10 cellular contexts compared by ENCODE assay signal in genomic region chrX:17375361-17375630, GRCh38. TPM values are rescaled to one million over a fixed set of nuclear protein-coding genes. Genes with fewer than 3 reads are reported as not detected.
DNase-seq lines count a peak whose midpoint lies in the region; ATAC-seq, FAIRE-seq and TF ChIP-seq lines count a peak whose summit lies in the region.
"Had no signal": no experiment of that assay in that cellular context is flagged by ENCODE, and none has a peak within 500 bp of the region (broad histone marks: within the 10 kb centered on the region; RNA-seq: fewer than 3 reads in every experiment).

No MANE protein-coding gene starts in this region.

- H2AFZ ChIP-seq in astrocyte (ENCODE audit: low read depth, low read length) (peak overlapping the region; percentile 45), smooth muscle cell (ENCODE audit: low read depth) (peak overlapping the region; percentile 58)

- DNase-seq in HFFc6 (no peak), astrocyte (ENCODE audit: low read depth) (no peak), smooth muscle cell (lab: John Stamatoyannopoulos, UW; ENCODE audit: unreplicated experiment) (no peak)
- no peak for DNase-seq in central memory CD4-positive, alpha-beta T cell
- DNase-seq in activated CD8-positive, alpha-beta memory T cell treated with anti-CD3 and anti-CD28 coated beads, Interleukin-2, amount 50 U/mL, for 4 hours, result no peak
- DNase-seq: effector CD4-positive, alpha-beta T cell had no signal

- H3K27ac ChIP-seq in astrocyte (ENCODE audit: low read depth, low read length) (no peak overlapping the region), iPS-18a (ENCODE audit: low read length) (no peak overlapping the region), smooth muscle cell (ENCODE audit: low read depth) (no peak overlapping the region)

- H3K36me3 Mint-ChIP-seq in HFFc6 (ENCODE audit: low read depth), result no peaks in the 10 kb centered on the region
- H3K36me3 Mint-ChIP-seq in astrocyte (ENCODE audit: low read depth, unreplicated experiment), result no peaks in the 10 kb centered on the region

- peaks cover 14% of the 10 kb centered on the region for H4K20me1 ChIP-seq in astrocyte (ENCODE audit: insufficient read depth, low read length)
- H4K20me1 ChIP-seq in smooth muscle cell (ENCODE audit: low read depth), result peaks cover 3% of the 10 kb centered on the region

- H3K9me3 Mint-ChIP-seq in HFFc6 (no peaks in the 10 kb centered on the region), astrocyte (ENCODE audit: unreplicated experiment) (no peaks in the 10 kb centered on the region)

- H3K4me3 Mint-ChIP-seq in HFFc6 (peak overlapping the region; percentile 87), astrocyte (ENCODE audit: unreplicated experiment) (peak overlapping the region; percentile 87)

- FAIRE-seq in astrocyte (lab: Jason Lieb, UNC), result no peak
- FAIRE-seq: small intestine had no signal

- H3K27me3 Mint-ChIP-seq in HFFc6 (ENCODE audit: insufficient read depth), result no peaks in the 10 kb centered on the region
- H3K27me3 Mint-ChIP-seq in astrocyte (ENCODE audit: low read depth, unreplicated experiment), result no peaks in the 10 kb centered on the region

- H3K9me3 ChIP-seq in astrocyte (ENCODE audit: insufficient read depth, low read depth, low read length) (no peaks in the 10 kb centered on the region), iPS-18a (ENCODE audit: control insufficient read depth, low read depth, low read length) (no peaks in the 10 kb centered on the region), smooth muscle cell (replicated peaks; ENCODE audit: low read depth) (no peaks in the 10 kb centered on the region)

- TF ChIP-seq CTCF in HFFc6 (IDR thresholded peaks at IDR 0.05) (no peak), astrocyte (IDR thresholded peaks at IDR 0.05; ENCODE audit: insufficient read depth, low read depth, low read length) (no peak), smooth muscle cell (IDR thresholded peaks at IDR 0.05; ENCODE audit: borderline replicate concordance, insufficient read depth, poor library complexity, severe bottlenecking) (no peak)

- WGBS in smooth muscle cell (ENCODE audit: low lambda C conversion rate), result 54% methylated on average over 15 of the region's 17 CpGs

- H3K4me1 Mint-ChIP-seq in HFFc6 (ENCODE audit: low read depth) (peaks cover 22% of the 10 kb centered on the region), astrocyte (ENCODE audit: low read depth, unreplicated experiment) (peaks cover 10% of the 10 kb centered on the region)

- H3F3A ChIP-seq in smooth muscle cell (ENCODE audit: low read depth), result no peaks in the 10 kb centered on the region

- H3K27ac Mint-ChIP-seq in HFFc6, result no peak overlapping the region
- H3K27ac Mint-ChIP-seq in astrocyte (ENCODE audit: unreplicated experiment), result no peak overlapping the region

- H3K36me3 ChIP-seq in astrocyte (ENCODE audit: insufficient read depth, low read length) (no peaks in the 10 kb centered on the region), iPS-18a (ENCODE audit: control insufficient read depth, low read depth, low read length) (no peaks in the 10 kb centered on the region), smooth muscle cell (ENCODE audit: low read depth) (no peaks in the 10 kb centered on the region)

- peaks cover 39% of the 10 kb centered on the region for H3K79me2 ChIP-seq in astrocyte (ENCODE audit: insufficient read depth, low read length)
- H3K79me2 ChIP-seq in smooth muscle cell (ENCODE audit: low read depth), result peaks cover 8% of the 10 kb centered on the region

- no peak for ATAC-seq in HG02623 (IDR thresholded peaks at IDR 0.05; ENCODE audit: unreplicated experiment)
- ATAC-seq in HG02610 (IDR thresholded peaks at IDR 0.05; ENCODE audit: unreplicated experiment), result no peak

- peak overlapping the region; percentile 80 for H3K9ac ChIP-seq in astrocyte (ENCODE audit: low read length)
- H3K9ac ChIP-seq in iPS-18a (ENCODE audit: low read length), result no peak overlapping the region
- no peak overlapping the region for H3K9ac ChIP-seq in smooth muscle cell (ENCODE audit: low read depth)

- H3K4me2 ChIP-seq in astrocyte (ENCODE audit: low read length) (peak overlapping the region; percentile 93), smooth muscle cell (peak overlapping the region; percentile 87)

- H3K27me3 ChIP-seq in astrocyte (ENCODE audit: insufficient read depth, low read length) (no peaks in the 10 kb centered on the region), iPS-18a (ENCODE audit: control insufficient read depth, insufficient read depth, low read length) (peaks cover 39% of the 10 kb centered on the region), smooth muscle cell (ENCODE audit: low read depth) (no peaks in the 10 kb centered on the region)

- H3K4me1 ChIP-seq in astrocyte (ENCODE audit: insufficient read depth, low read length), result peaks cover 12% of the 10 kb centered on the region
- H3K4me1 ChIP-seq in iPS-18a (ENCODE audit: control insufficient read depth, low read depth, low read length), result peaks cover 18% of the 10 kb centered on the region
- no peaks in the 10 kb centered on the region for H3K4me1 ChIP-seq in smooth muscle cell (ENCODE audit: low read depth)

- peak overlapping the region; percentile 75 for H3K4me3 ChIP-seq in astrocyte (ENCODE audit: insufficient read depth, low read depth, low read length)
- peak overlapping the region; percentile 73 for H3K4me3 ChIP-seq in iPS-18a (ENCODE audit: low read length)
- H3K4me3 ChIP-seq in smooth muscle cell, result peak overlapping the region; percentile 62

RNA-seq across cellular contexts. Expression of gene NHS, which starts 0.3 kb away (rescaled TPM):
- total RNA-seq in HFFc6 (2021; fragmentation: NEBNext Ultra II Directional; extraction: Animal tissue kit (Norgen Biotek cat#: 25700)), result 1 to 10 TPM; 2.8 to 6.1 (median 4.9) TPM
- total RNA-seq in astrocyte, result 6.6 and 8.1 TPM in 2 replicates
- 9.6 and 12.9 TPM in 2 replicates for total RNA-seq in smooth muscle cell
- 2.6 and 3.2 TPM in 2 replicates for polyA plus RNA-seq in smooth muscle cell
